In genomic region chr6:167141667-167142432, GRCh38 we compare ENCODE assay signal across 9 cellular contexts. TPM values are rescaled to one million over a fixed set of nuclear protein-coding genes. Genes with fewer than 3 reads are reported as not detected.
A peak's percentile ranks its signal among the peaks of the same experiment; 100 is the strongest.
DNase-seq lines count a peak whose midpoint lies in the region; ATAC-seq and TF ChIP-seq lines count a peak whose summit lies in the region.
"Had no signal": no experiment of that assay in that cellular context is flagged by ENCODE, and none has a peak within 500 bp of the region (broad histone marks: within the 10 kb centered on the region; RNA-seq: fewer than 3 reads in every experiment).

No MANE protein-coding gene starts in this region.

- H3K4me1 Mint-ChIP-seq in chondrocyte (ENCODE audit: low read depth) (peaks cover 5% of the 10 kb centered on the region), mesothelial cell of epicardium (peaks cover 13% of the 10 kb centered on the region)

- no peaks in the 10 kb centered on the region for H3K79me2 ChIP-seq in DND-41 (ENCODE audit: insufficient read depth, low read length)

- no peak overlapping the region for H2AFZ ChIP-seq in DND-41 (ENCODE audit: low read depth, low read length)

- H3K36me3 Mint-ChIP-seq in chondrocyte (ENCODE audit: low read depth) (peaks cover 3% of the 10 kb centered on the region), mesothelial cell of epicardium (no peaks in the 10 kb centered on the region)

- H3K9me3 ChIP-seq in DND-41 (ENCODE audit: insufficient read depth, low read length, severe bottlenecking): no peaks in the 10 kb centered on the region
- no peaks in the 10 kb centered on the region for H3K9me3 ChIP-seq in thoracic aorta

- H3K27ac Mint-ChIP-seq in chondrocyte (ENCODE audit: unreplicated experiment) (no peak overlapping the region), mesothelial cell of epicardium (no peak overlapping the region)

- peak; percentile 37 for DNase-seq in DND-41
- DNase-seq in LoVo (ENCODE audit: low spot score): peak; percentile 46
- DNase-seq in UCSD-AML1 (lab: John Stamatoyannopoulos, UW; ENCODE audit: unreplicated experiment): peak; percentile 62
- DNase-seq in chondrocyte (ENCODE audit: low spot score): no peak
- DNase-seq in mesothelial cell of epicardium (ENCODE audit: low spot score in 2 of 2, unreplicated experiment in 2 of 2): peak; percentile 40 to 69
- DNase-seq in thoracic aorta (ENCODE audit: low spot score): no peak
- DNase-seq in NCI-H128 (lab: John Stamatoyannopoulos, UW; ENCODE audit: unreplicated experiment): no peak

- H3K9me3 Mint-ChIP-seq in chondrocyte (ENCODE audit: low read depth) (peaks cover 5% of the 10 kb centered on the region), mesothelial cell of epicardium (no peaks in the 10 kb centered on the region)

- no peak overlapping the region for H3K9ac ChIP-seq in DND-41 (ENCODE audit: low read depth, low read length)

- no peak overlapping the region for H3K4me2 ChIP-seq in DND-41 (ENCODE audit: insufficient read depth, low read length)

- H3K4me3 ChIP-seq in DND-41 (ENCODE audit: low read depth in 1 of 2, low read length in 2 of 2): no peak overlapping the region
- H3K4me3 ChIP-seq in thoracic aorta: no peak overlapping the region

- H3K4me1 ChIP-seq in DND-41 (ENCODE audit: insufficient read depth, low read length) (no peaks in the 10 kb centered on the region), thoracic aorta (ENCODE audit: control insufficient read depth in 1 of 2, low read depth in 2 of 2) (no peaks in the 10 kb centered on the region)

- H3K4me3 Mint-ChIP-seq in chondrocyte (ENCODE audit: unreplicated experiment): no peak overlapping the region
- H3K4me3 Mint-ChIP-seq in mesothelial cell of epicardium: no peak overlapping the region

- H4K20me1 ChIP-seq in DND-41 (ENCODE audit: insufficient read depth, low read length): no peaks in the 10 kb centered on the region

- peaks cover 13% of the 10 kb centered on the region for H3K27me3 ChIP-seq in DND-41 (ENCODE audit: insufficient read depth, low read length, poor library complexity)
- H3K27me3 ChIP-seq in thoracic aorta (replicated peaks; ENCODE audit: insufficient read depth): no peaks in the 10 kb centered on the region

- H3K36me3 ChIP-seq in DND-41 (ENCODE audit: insufficient read depth, low read length): no peaks in the 10 kb centered on the region
- H3K36me3 ChIP-seq in thoracic aorta: no peaks in the 10 kb centered on the region

- H3K27me3 Mint-ChIP-seq in chondrocyte (ENCODE audit: low read depth) (peaks cover 45% of the 10 kb centered on the region), mesothelial cell of epicardium (ENCODE audit: low read depth) (peaks cover 41% of the 10 kb centered on the region)

- ATAC-seq in DND-41 (ENCODE audit: insufficient read depth, low read depth) (peak; percentile 83), GM21529 (IDR thresholded peaks at IDR 0.05; ENCODE audit: unreplicated experiment) (peak; percentile 69), thoracic aorta (ENCODE audit: insufficient number of reproducible peaks, low FRiP score, low read depth) (no peak)

- TF ChIP-seq CTCF in DND-41 (IDR thresholded peaks at IDR 0.05; ENCODE audit: borderline replicate concordance, extremely low read depth, low read length, poor library complexity, severe bottlenecking): peak; percentile 82
- peak; percentile 80 for TF ChIP-seq CTCF in chondrocyte (IDR thresholded peaks at IDR 0.05)
- peak; percentile 21 for TF ChIP-seq CTCF in mesothelial cell of epicardium (IDR thresholded peaks at IDR 0.05; ENCODE audit: unreplicated experiment)
- TF ChIP-seq CTCF in thoracic aorta (IDR thresholded peaks at IDR 0.05): peak; percentile 19

- no peak overlapping the region for H3K27ac ChIP-seq in DND-41 (ENCODE audit: low read length)
- H3K27ac ChIP-seq in thoracic aorta: no peak overlapping the region

RNA-seq across cellular contexts. Expression of gene GPR31, which starts 15.9 kb away (rescaled TPM):
- total RNA-seq in chondrocyte (not detected in 3 replicates), mesothelial cell of epicardium (not detected in 3 replicates), thoracic aorta (not detected)
- total RNA-seq: T-helper 2 cell treated with Interferon-gamma antibody and Interleukin-4, amounts not matched to agents 100 ng/mL and 5 ng/mL, for 36 hours had no signal

RNA-seq across cellular contexts. Expression of gene CCR6, which starts 19.0 kb away (rescaled TPM):
- not detected in 3 replicates for total RNA-seq in chondrocyte
- total RNA-seq in mesothelial cell of epicardium: not detected in 3 replicates
- not detected for total RNA-seq in thoracic aorta
- total RNA-seq: T-helper 2 cell treated with Interferon-gamma antibody and Interleukin-4, amounts not matched to agents 100 ng/mL and 5 ng/mL, for 36 hours had no signal

Comparison
In these comparisons a context has a peak if more than half of its experiments do, and no peak if none do; other contexts are left out.
1. DNase-seq: peak in DND-41 (single experiment), LoVo (single experiment), UCSD-AML1 (single experiment) and mesothelial cell of epicardium (2 of 2); none in chondrocyte (single experiment), thoracic aorta (single experiment) and NCI-H128 (single experiment).
2. CTCF ChIP-seq: peak in every context shown above with its lines; median percentile 82 in DND-41; 80 in chondrocyte; 21 in mesothelial cell of epicardium; 19 in thoracic aorta.